Comparison of ENCODE assay signal across 18 cellular contexts in genomic region chr10:73827346-73828089, GRCh38. TPM values are rescaled to one million over a fixed set of nuclear protein-coding genes. Genes with fewer than 3 reads are reported as not detected.
A peak's percentile ranks its signal among the peaks of the same experiment; 100 is the strongest.
DNase-seq lines count a peak whose midpoint lies in the region; ATAC-seq, FAIRE-seq and TF ChIP-seq lines count a peak whose summit lies in the region.
"Had no signal": no experiment of that assay in that cellular context is flagged by ENCODE, and none has a peak within 500 bp of the region (broad histone marks: within the 10 kb centered on the region; RNA-seq: fewer than 3 reads in every experiment).

No MANE protein-coding gene starts in this region.

- peaks cover 14% of the 10 kb centered on the region for H3K36me3 Mint-ChIP-seq in memory B cell

- H3K27me3 Mint-ChIP-seq in memory B cell = no peaks in the 10 kb centered on the region
- H3K27me3 Mint-ChIP-seq: activated CD8-positive, alpha-beta T cell treated with anti-CD3 and anti-CD28 coated beads for 36 hours; dendritic cell treated with granulocyte-macrophage colony-stimulating factor and Interleukin-4, amounts not matched to agents 40 ng/mL and 50 ng/mL, for 4 days had no signal

- peak overlapping the region; percentile 12 for H3K27ac Mint-ChIP-seq in memory B cell
- H3K27ac Mint-ChIP-seq: activated CD8-positive, alpha-beta T cell treated with anti-CD3 and anti-CD28 coated beads for 36 hours; dendritic cell treated with granulocyte-macrophage colony-stimulating factor and Interleukin-4, amounts not matched to agents 40 ng/mL and 50 ng/mL, for 4 days; HFFc6 had no signal

- in situ Hi-C loops in Caki2 (cut with HindIII; ENCODE audit: low pct_unique_long_range_greater_than_20kb, low sequenced_read_pairs) = no loop called here

- no peak overlapping the region for H3K4me3 ChIP-seq in bronchial epithelial cell (ENCODE audit: low read depth, low read length)
- H3K4me3 ChIP-seq: uterus had no signal

- H3K9me3 Mint-ChIP-seq in memory B cell = no peaks in the 10 kb centered on the region
- H3K9me3 Mint-ChIP-seq: activated CD8-positive, alpha-beta T cell treated with anti-CD3 and anti-CD28 coated beads for 36 hours; dendritic cell treated with granulocyte-macrophage colony-stimulating factor and Interleukin-4, amounts not matched to agents 40 ng/mL and 50 ng/mL, for 4 days; HFFc6 had no signal

- H3K27me3 ChIP-seq in bronchial epithelial cell (ENCODE audit: control insufficient read depth, insufficient read depth, low read length) = no peaks in the 10 kb centered on the region
- H3K27me3 ChIP-seq: uterus had no signal

- FAIRE-seq in bronchial epithelial cell (lab: Jason Lieb, UNC) = no peak

- H3K4me3 Mint-ChIP-seq in memory B cell = no peak overlapping the region
- H3K4me3 Mint-ChIP-seq: activated CD8-positive, alpha-beta T cell treated with anti-CD3 and anti-CD28 coated beads for 36 hours; dendritic cell treated with granulocyte-macrophage colony-stimulating factor and Interleukin-4, amounts not matched to agents 40 ng/mL and 50 ng/mL, for 4 days; HFFc6 had no signal

- ATAC-seq in memory B cell (ENCODE audit: low read depth) = no peak
- ATAC-seq: activated CD8-positive, alpha-beta T cell treated with anti-CD3 and anti-CD28 coated beads for 36 hours had no signal

- no peaks in the 10 kb centered on the region for H3K4me1 Mint-ChIP-seq in memory B cell

- no peak for TF ChIP-seq CTCF in bronchial epithelial cell (IDR thresholded peaks at IDR 0.05; ENCODE audit: insufficient read depth, low read length, severe bottlenecking)

- peak; percentile 82 for DNase-seq in Caki2 (ENCODE audit: low read depth)
- DNase-seq in LoVo (ENCODE audit: low spot score) = peak; percentile 9
- peak; percentile 34 for DNase-seq in bronchial epithelial cell (ENCODE audit: low read depth)
- DNase-seq in memory B cell (ENCODE audit: low spot score in 2 of 2) = no peak
- no peak for DNase-seq in KG1 (lab: John Stamatoyannopoulos, UW)
- DNase-seq in T-helper 9 cell = no peak
- no peak for DNase-seq in HuH-7 (ENCODE audit: low spot score)
- DNase-seq in cerebellar cortex (ENCODE audit: low spot score) = no peak
- DNase-seq: activated CD8-positive, alpha-beta T cell treated with anti-CD3 and anti-CD28 coated beads for 36 hours; Calu3; HFFc6; Kasumi-1; NCI-H187; NCI-H510A; stimulated activated CD4-positive, alpha-beta T cell treated with anti-CD3 and anti-CD28 coated beads, Interleukin-15, amount 100 ng/mL, for 24 hours; uterus; WERI-Rb-1 had no signal

- H3K36me3 ChIP-seq in bronchial epithelial cell (ENCODE audit: control insufficient read depth, insufficient read depth, low read length) = peaks cover 7% of the 10 kb centered on the region
- H3K36me3 ChIP-seq: uterus had no signal

RNA-seq across cellular contexts. Expression of gene NDST2, which starts 16.1 kb away (rescaled TPM):
- total RNA-seq in Caki2 (2014; rRNA removed; shearing (Covaris generic); ENCODE audit: low replicate concordance) = 1.2 and 26.2 TPM in 2 replicates
- 5.3 and 10.2 TPM in 2 replicates for total RNA-seq in bronchial epithelial cell

RNA-seq across cellular contexts. Expression of gene ZSWIM8, which starts 42.1 kb away (rescaled TPM):
- 22.8 and 52.3 TPM in 2 replicates for total RNA-seq in Caki2 (2014; rRNA removed; shearing (Covaris generic); ENCODE audit: low replicate concordance)
- 27.1 and 43.1 TPM in 2 replicates for total RNA-seq in bronchial epithelial cell

RNA-seq across cellular contexts. Expression of gene CHCHD1, which starts 45.7 kb away (rescaled TPM):
- total RNA-seq in Caki2 (2014; rRNA removed; shearing (Covaris generic); ENCODE audit: low replicate concordance) = 54.0 and 109 TPM in 2 replicates
- 13.2 and 25.1 TPM in 2 replicates for total RNA-seq in bronchial epithelial cell

RNA-seq across cellular contexts. Expression of gene CAMK2G, which starts 46.8 kb away (rescaled TPM):
- 20.1 and 22.2 TPM in 2 replicates for total RNA-seq in Caki2 (2014; rRNA removed; shearing (Covaris generic); ENCODE audit: low replicate concordance)
- 13.4 and 16.5 TPM in 2 replicates for total RNA-seq in bronchial epithelial cell

Comparison
In these comparisons a context has a peak if more than half of its experiments do, and no peak if none do; other contexts are left out.
1. DNase-seq: peak in Caki2 (single experiment), LoVo (single experiment) and bronchial epithelial cell (single experiment); none in memory B cell (0 of 2), KG1 (single experiment), T-helper 9 cell (single experiment), HuH-7 (single experiment) and cerebellar cortex (single experiment).